In genomic region chr20:64069209-64069613, GRCh38 we compare ENCODE assay signal across 18 cellular contexts. TPM values are rescaled to one million over a fixed set of nuclear protein-coding genes. Genes with fewer than 3 reads are reported as not detected.
DNase-seq lines count a peak whose midpoint lies in the region; ATAC-seq, FAIRE-seq and TF ChIP-seq lines count a peak whose summit lies in the region.
"Had no signal": no experiment of that assay in that cellular context is flagged by ENCODE, and none has a peak within 500 bp of the region (broad histone marks: within the 10 kb centered on the region; RNA-seq: fewer than 3 reads in every experiment).

No MANE protein-coding gene starts in this region.

- H3K27me3 ChIP-seq in BLaER1 treated with 17β-estradiol and CSF1 and Interleukin-3, amounts not matched to agents 10 nM and 100 nM: no peaks in the 10 kb centered on the region
- no peaks in the 10 kb centered on the region for H3K27me3 ChIP-seq in GM12878 (replicated peaks in 1 of 2; ENCODE audit: control insufficient read depth in 2 of 2, insufficient read depth in 2 of 2, low read length in 1 of 2)

- no peak overlapping the region for H3K27ac ChIP-seq in BLaER1 treated with 17β-estradiol and CSF1 and Interleukin-3, amounts not matched to agents 10 nM and 100 nM
- no peak overlapping the region for H3K27ac ChIP-seq in GM12878 (ENCODE audit: control insufficient read depth, insufficient read depth)
- H3K27ac ChIP-seq: HL-60 had no signal

- TF ChIP-seq EP300 in GM12878 (IDR thresholded peaks at IDR 0.05; ENCODE audit: borderline replicate concordance in 1 of 2, control insufficient read depth in 1 of 2, low read depth in 2 of 2, low read length in 2 of 2): no peak

- intact Hi-C loops in GM12878 (cut with micrococcal nuclease; ENCODE audit: unreplicated experiment): no loop called here

- no peak for TF ChIP-seq CTCF in GM12878 (IDR thresholded peaks at IDR 0.05 in 2 of 3, conservative IDR thresholded peaks at IDR 0.05 in 1 of 3; ENCODE audit: control insufficient read depth in 2 of 3, extremely low read depth in 1 of 3, insufficient read depth in 1 of 3, low read depth in 3 of 3, low read length in 3 of 3)

- CTCF ChIA-PET in activated CD4-positive, alpha-beta T cell treated with anti-CD3 and anti-CD28 coated beads, Interleukin-2, amount 10 ng/mL, durations not matched to agents 7 days and 5 days (lab: Charles Lee): interaction anchor here (0.9 to 2.8 kb wide), 7 partner anchors 10 to 88 kb away, joined by 3 to 11 read pairs (median 6); partner anchors contain the start of genes OPRL1, PRPF6 and RGS19
- CTCF ChIA-PET in GM12878 (lab: Yijun Ruan, JAX): interaction anchor here (1.2 to 2.3 kb wide), 5 partner anchors 9 to 30 kb away, joined by 5 to 10 read pairs (median 7); no protein-coding TSS in a partner anchor

- no peak overlapping the region for H2AFZ ChIP-seq in GM12878 (ENCODE audit: control insufficient read depth, low read depth, low read length)

- H3K4me1 Mint-ChIP-seq in activated CD4-positive, alpha-beta T cell treated with anti-CD3 and anti-CD28 coated beads, Interleukin-2, amount 10 ng/mL, durations not matched to agents 7 days and 5 days: peaks cover 61% of the 10 kb centered on the region
- peaks cover 54% of the 10 kb centered on the region for H3K4me1 Mint-ChIP-seq in stimulated activated effector memory CD8-positive, alpha-beta T cell treated with anti-CD3 and anti-CD28 coated beads, Interleukin-12 subunit alpha, Interleukin-12 subunit beta, amount 100 ng/mL, for 72 hours

- TF ChIP-seq RAD21 in GM12878 (IDR thresholded peaks at IDR 0.05; ENCODE audit: insufficient read depth, low read depth, low read length): no peak

- no peaks in the 10 kb centered on the region for H3K27me3 Mint-ChIP-seq in activated CD4-positive, alpha-beta T cell treated with anti-CD3 and anti-CD28 coated beads, Interleukin-2, amount 10 ng/mL, durations not matched to agents 7 days and 5 days
- H3K27me3 Mint-ChIP-seq: CD4-positive, alpha-beta memory T cell had no signal

- peak overlapping the region; percentile 54 for H3K27ac Mint-ChIP-seq in activated CD4-positive, alpha-beta T cell treated with anti-CD3 and anti-CD28 coated beads, Interleukin-2, amount 10 ng/mL, durations not matched to agents 7 days and 5 days
- H3K27ac Mint-ChIP-seq in stimulated activated effector memory CD8-positive, alpha-beta T cell treated with anti-CD3 and anti-CD28 coated beads, Interleukin-12 subunit alpha, Interleukin-12 subunit beta, amount 100 ng/mL, for 72 hours: peak overlapping the region; percentile 79
- H3K27ac Mint-ChIP-seq: CD4-positive, alpha-beta memory T cell had no signal

- no peak for DNase-seq in activated CD4-positive, alpha-beta T cell treated with anti-CD3 and anti-CD28 coated beads, Interleukin-2, amount 10 ng/mL, durations not matched to agents 7 days and 5 days
- no peak for DNase-seq in activated CD4-positive, alpha-beta T cell treated with anti-CD3 and anti-CD28 coated beads, Interleukin-2, amount 50 U/mL, for 4 hours
- no peak for DNase-seq in GM12878 (ENCODE audit: low read depth, low spot score)
- no peak for DNase-seq in stimulated activated effector memory CD8-positive, alpha-beta T cell treated with anti-CD3 and anti-CD28 coated beads, Interleukin-12 subunit alpha, Interleukin-12 subunit beta, amount 100 ng/mL, for 72 hours (ENCODE audit: low spot score in 2 of 2)
- DNase-seq in NCI-H187 treated with DMSO at 0.1 percent for 48 hours (lab: John Stamatoyannopoulos, UW): no peak
- no peak for DNase-seq in activated CD4-positive, CD25-positive, alpha-beta regulatory T cell treated with anti-CD3 and anti-CD28 coated beads, Interleukin-2, amount 50 U/mL, for 72 hours
- DNase-seq: CD4-positive, alpha-beta memory T cell; NCI-H1105; NCI-H2029 treated with DMSO at 0.1 percent for 48 hours; NCI-H446 treated with DMSO at 0.1 percent for 48 hours had no signal

- H3K4me3 ChIP-seq in BLaER1 treated with 17β-estradiol and CSF1 and Interleukin-3, amounts not matched to agents 10 nM and 100 nM: no peak overlapping the region
- no peak overlapping the region for H3K4me3 ChIP-seq in GM12878

- H3K9me3 Mint-ChIP-seq in activated CD4-positive, alpha-beta T cell treated with anti-CD3 and anti-CD28 coated beads, Interleukin-2, amount 10 ng/mL, durations not matched to agents 7 days and 5 days: no peaks in the 10 kb centered on the region
- H3K9me3 Mint-ChIP-seq in stimulated activated effector memory CD8-positive, alpha-beta T cell treated with anti-CD3 and anti-CD28 coated beads, Interleukin-12 subunit alpha, Interleukin-12 subunit beta, amount 100 ng/mL, for 72 hours: no peaks in the 10 kb centered on the region
- H3K9me3 Mint-ChIP-seq: CD4-positive, alpha-beta memory T cell had no signal

- H3K4me2 ChIP-seq in BLaER1 treated with 17β-estradiol and CSF1 and Interleukin-3, amounts not matched to agents 10 nM and 100 nM: peak overlapping the region in 10 of 11 experiments; percentile 35 to 100 (median 99); a peak in 17 of 22 replicates
- no peak overlapping the region for H3K4me2 ChIP-seq in GM12878 (ENCODE audit: control insufficient read depth, insufficient read depth)
- H3K4me2 ChIP-seq: SK-N-SH had no signal

- WGBS in GM12878 (ENCODE audit: insufficient coverage, insufficient replicate concordance, low lambda C conversion rate, missing lambda C conversion rate): 66% methylated on average over 20 of the region's 20 CpGs

- peak; percentile 52; the same call in 1 of the 2 replicates for TF ChIP-seq POLR2A in GM12878 (IDR thresholded peaks at IDR 0.05; ENCODE audit: low read depth, low read length)

- peaks cover 16% of the 10 kb centered on the region for H3K36me3 Mint-ChIP-seq in activated CD4-positive, alpha-beta T cell treated with anti-CD3 and anti-CD28 coated beads, Interleukin-2, amount 10 ng/mL, durations not matched to agents 7 days and 5 days (ENCODE audit: low read depth)
- H3K36me3 Mint-ChIP-seq in stimulated activated effector memory CD8-positive, alpha-beta T cell treated with anti-CD3 and anti-CD28 coated beads, Interleukin-12 subunit alpha, Interleukin-12 subunit beta, amount 100 ng/mL, for 72 hours: peaks cover 78% of the 10 kb centered on the region

- H4K20me1 ChIP-seq in BLaER1 treated with 17β-estradiol and CSF1 and Interleukin-3, amounts not matched to agents 10 nM and 100 nM: peaks cover 30 to 76% (median 49%) of the 10 kb centered on the region in 11 experiments; a peak in 21 of 22 replicates
- no peaks in the 10 kb centered on the region for H4K20me1 ChIP-seq in GM12878 (ENCODE audit: control insufficient read depth, insufficient read depth)

- H3K9ac ChIP-seq in BLaER1 treated with 17β-estradiol and CSF1 and Interleukin-3, amounts not matched to agents 10 nM and 100 nM: peak overlapping the region in 4 of 11 experiments; percentile 16 to 43 (median 36); a peak in 4 of 22 replicates
- no peak overlapping the region for H3K9ac ChIP-seq in GM12878 (ENCODE audit: control insufficient read depth, insufficient read depth, low read length)
- H3K9ac ChIP-seq: SK-N-SH had no signal

- peaks cover 11 to 27% (median 22%) of the 10 kb centered on the region in 11 experiments for H3K36me3 ChIP-seq in BLaER1 treated with 17β-estradiol and CSF1 and Interleukin-3, amounts not matched to agents 10 nM and 100 nM
- H3K36me3 ChIP-seq in GM12878 (ENCODE audit: control insufficient read depth in 2 of 2, insufficient read depth in 2 of 2, low read length in 1 of 2): peaks cover 3 to 14% of the 10 kb centered on the region in 2 experiments; a peak in 3 of 4 replicates

- no peak overlapping the region for H3K4me3 Mint-ChIP-seq in activated CD4-positive, alpha-beta T cell treated with anti-CD3 and anti-CD28 coated beads, Interleukin-2, amount 10 ng/mL, durations not matched to agents 7 days and 5 days
- H3K4me3 Mint-ChIP-seq in stimulated activated effector memory CD8-positive, alpha-beta T cell treated with anti-CD3 and anti-CD28 coated beads, Interleukin-12 subunit alpha, Interleukin-12 subunit beta, amount 100 ng/mL, for 72 hours: no peak overlapping the region
- H3K4me3 Mint-ChIP-seq: CD4-positive, alpha-beta memory T cell had no signal

- H3K4me1 ChIP-seq in BLaER1 treated with 17β-estradiol and CSF1 and Interleukin-3, amounts not matched to agents 10 nM and 100 nM: peaks cover 80 to 100% (median 99%) of the 10 kb centered on the region in 10 experiments
- H3K4me1 ChIP-seq in GM12878 (ENCODE audit: control insufficient read depth, insufficient read depth, low read length): peaks cover 22% of the 10 kb centered on the region

- BruUV-seq in GM12878 (replicated peaks; lab: Mats Ljungman, UMichigan): no TSS peak

- no peaks in the 10 kb centered on the region for H3K9me3 ChIP-seq in BLaER1 treated with 17β-estradiol and CSF1 and Interleukin-3, amounts not matched to agents 10 nM and 100 nM (replicated peaks in 1 of 11)
- H3K9me3 ChIP-seq in GM12878 (replicated peaks; ENCODE audit: control insufficient read depth, insufficient read depth, low read length): no peaks in the 10 kb centered on the region
- H3K9me3 ChIP-seq: SK-N-SH had no signal

- no peak for ATAC-seq in GM12878
- no peak for ATAC-seq in stimulated activated effector memory CD8-positive, alpha-beta T cell treated with anti-CD3 and anti-CD28 coated beads, Interleukin-12 subunit alpha, Interleukin-12 subunit beta, amount 100 ng/mL, for 72 hours

- no peaks in the 10 kb centered on the region for H3K79me2 ChIP-seq in GM12878 (ENCODE audit: control insufficient read depth, insufficient read depth, low read length)

- RAD21 ChIA-PET in GM12878 (lab: Charles Lee; ENCODE audit: unreplicated experiment): no interaction called here

- FAIRE-seq in GM12878 (lab: Jason Lieb, UNC): no peak
- FAIRE-seq: H54 had no signal

- SMC1A ChIA-PET in GM12878 (lab: Charles Lee; ENCODE audit: uncharacterized antibody, unreplicated experiment): no interaction called here

- in situ Hi-C loops in GM12878 (cut with MboI): no loop called here

- POLR2A ChIA-PET in activated CD4-positive, alpha-beta T cell treated with anti-CD3 and anti-CD28 coated beads, Interleukin-2, amount 10 ng/mL, durations not matched to agents 7 days and 5 days (lab: Charles Lee): no interaction called here
- POLR2A ChIA-PET in GM12878 (lab: Charles Lee): no interaction called here

RNA-seq across cellular contexts. Expression of gene TCEA2, which starts 6.2 kb away (rescaled TPM):
- total RNA-seq in activated CD4-positive, alpha-beta T cell treated with anti-CD3 and anti-CD28 coated beads, Interleukin-2, amount 10 ng/mL, durations not matched to agents 7 days and 5 days: 10 to 100 TPM; 47.6 to 57.9 TPM
- total RNA-seq in GM12878 (2013; cell fraction: nucleolus; rRNA removed): 10.1 and 12.7 TPM in 2 replicates
- total RNA-seq in GM12878 (2014; rRNA removed): 13.4 and 17.2 TPM in 2 replicates
- total RNA-seq in GM12878 (2014; rRNA removed; fragmentation: Illumina TruSeq; extraction: Trizol): 8.8 and 9.3 TPM in 2 replicates
- total RNA-seq in GM12878 (2021): 38.0 and 42.5 TPM in 2 replicates
- polyA plus RNA-seq in GM12878 (2011; ENCODE audit: low read depth): 23.0 TPM
- polyA plus RNA-seq in GM12878 (2011; rRNA removed): 11.4 and 13.2 TPM in 2 replicates
- polyA plus RNA-seq in GM12878 (2011; cell fraction: cytosol; rRNA removed): 25.9 and 26.5 TPM in 2 replicates
- 84.3 and 88.7 TPM in 2 replicates for polyA plus RNA-seq in GM12878 (2011; cell fraction: nucleus; rRNA removed)
- polyA plus RNA-seq in GM12878 (2012): 27.4 and 30.3 TPM in 2 replicates
- 2.8 and 10.8 TPM in 2 replicates for polyA plus RNA-seq in GM12878 (2014; fragmentation: Illumina TruSeq; extraction: Trizol)
- 10 to 100 TPM in 1 of 2 experiments, 1 to 10 TPM in 1; 3.4 to 12.3 TPM for polyA plus RNA-seq in GM12878 (2014; fragmentation: Nextera tagmentation; extraction: Ambion mirVana)
- 17.8 and 26.0 TPM in 2 replicates for polyA plus RNA-seq in GM12878 (2014; rRNA removed)
- polyA plus RNA-seq in GM12878 (2016; fragmentation: Nextera tagmentation; extraction: Ambion mirVana): 10 to 100 TPM; 21.2 to 22.0 TPM
- 7.1 and 14.5 TPM in 2 replicates for polyA minus RNA-seq in GM12878 (2011; rRNA and poly(A)+ RNA removed)
- 6.0 and 6.2 TPM in 2 replicates for polyA minus RNA-seq in GM12878 (2011; cell fraction: cytosol; rRNA and poly(A)+ RNA removed)
- 15.2 and 18.4 TPM in 2 replicates for polyA minus RNA-seq in GM12878 (2011; cell fraction: nucleus; rRNA and poly(A)+ RNA removed)

RNA-seq across cellular contexts. Expression of gene RGS19, which starts 10.1 kb away (rescaled TPM):
- 100 to 1,000 TPM; 105 to 107 TPM for total RNA-seq in activated CD4-positive, alpha-beta T cell treated with anti-CD3 and anti-CD28 coated beads, Interleukin-2, amount 10 ng/mL, durations not matched to agents 7 days and 5 days
- 36.2 and 39.2 TPM in 2 replicates for total RNA-seq in GM12878 (2013; cell fraction: nucleolus; rRNA removed)
- total RNA-seq in GM12878 (2014; rRNA removed): 56.0 and 62.4 TPM in 2 replicates
- total RNA-seq in GM12878 (2014; rRNA removed; fragmentation: Illumina TruSeq; extraction: Trizol): 15.2 and 15.3 TPM in 2 replicates
- 47.1 and 51.0 TPM in 2 replicates for total RNA-seq in GM12878 (2021)
- polyA plus RNA-seq in GM12878 (2011; ENCODE audit: low read depth): 7.5 TPM
- 22.6 and 34.7 TPM in 2 replicates for polyA plus RNA-seq in GM12878 (2011; rRNA removed)
- 51.6 and 94.5 TPM in 2 replicates for polyA plus RNA-seq in GM12878 (2011; cell fraction: cytosol; rRNA removed)
- polyA plus RNA-seq in GM12878 (2011; cell fraction: nucleus; rRNA removed): 56.1 and 57.8 TPM in 2 replicates
- polyA plus RNA-seq in GM12878 (2012): 39.7 and 39.8 TPM in 2 replicates
- 4.7 and 9.6 TPM in 2 replicates for polyA plus RNA-seq in GM12878 (2014; fragmentation: Illumina TruSeq; extraction: Trizol)
- polyA plus RNA-seq in GM12878 (2014; fragmentation: Nextera tagmentation; extraction: Ambion mirVana): 1 to 10 TPM in 1 of 2 experiments, under 1 TPM in 1; 0.82 to 3.3 TPM
- 61.4 and 64.3 TPM in 2 replicates for polyA plus RNA-seq in GM12878 (2014; rRNA removed)
- 10 to 100 TPM; 45.0 to 53.5 TPM for polyA plus RNA-seq in GM12878 (2016; fragmentation: Nextera tagmentation; extraction: Ambion mirVana)
- 21.4 and 38.2 TPM in 2 replicates for polyA minus RNA-seq in GM12878 (2011; rRNA and poly(A)+ RNA removed)
- 21.9 and 23.7 TPM in 2 replicates for polyA minus RNA-seq in GM12878 (2011; cell fraction: cytosol; rRNA and poly(A)+ RNA removed)
- 14.7 and 21.8 TPM in 2 replicates for polyA minus RNA-seq in GM12878 (2011; cell fraction: nucleus; rRNA and poly(A)+ RNA removed)

RNA-seq across cellular contexts. Expression of gene OPRL1, which starts 10.7 kb away (rescaled TPM):
- 1 to 10 TPM; 1.6 TPM for total RNA-seq in activated CD4-positive, alpha-beta T cell treated with anti-CD3 and anti-CD28 coated beads, Interleukin-2, amount 10 ng/mL, durations not matched to agents 7 days and 5 days
- total RNA-seq in GM12878 (2013; cell fraction: nucleolus; rRNA removed): 0.69 and 0.71 TPM in 2 replicates
- total RNA-seq in GM12878 (2014; rRNA removed): 0.34 and 0.38 TPM in 2 replicates
- 0.09 and 0.14 TPM in 2 replicates for total RNA-seq in GM12878 (2014; rRNA removed; fragmentation: Illumina TruSeq; extraction: Trizol)
- total RNA-seq in GM12878 (2021): 0.41 and 0.51 TPM in 2 replicates
- polyA plus RNA-seq in GM12878 (2011; ENCODE audit: low read depth): 0.29 TPM
- polyA plus RNA-seq in GM12878 (2011; rRNA removed): 0.14 and 0.38 TPM in 2 replicates
- polyA plus RNA-seq in GM12878 (2011; cell fraction: cytosol; rRNA removed): 0.42 and 0.48 TPM in 2 replicates
- 0.97 and 1.1 TPM in 2 replicates for polyA plus RNA-seq in GM12878 (2011; cell fraction: nucleus; rRNA removed)
- 0.58 and 0.86 TPM in 2 replicates for polyA plus RNA-seq in GM12878 (2012)
- polyA plus RNA-seq in GM12878 (2014; fragmentation: Illumina TruSeq; extraction: Trizol): 0.15 TPM in 1 of 2 replicates, not detected in the other
- under 1 TPM in 1 of 2 experiments, not detected in 1; 0.04 TPM for polyA plus RNA-seq in GM12878 (2014; fragmentation: Nextera tagmentation; extraction: Ambion mirVana)
- 0.27 and 0.36 TPM in 2 replicates for polyA plus RNA-seq in GM12878 (2014; rRNA removed)
- polyA plus RNA-seq in GM12878 (2016; fragmentation: Nextera tagmentation; extraction: Ambion mirVana): under 1 TPM; 0.12 to 0.24 TPM
- 0.37 and 0.88 TPM in 2 replicates for polyA minus RNA-seq in GM12878 (2011; rRNA and poly(A)+ RNA removed)
- 0.31 TPM in 1 of 2 replicates, not detected in the other for polyA minus RNA-seq in GM12878 (2011; cell fraction: cytosol; rRNA and poly(A)+ RNA removed)
- 0.19 and 0.24 TPM in 2 replicates for polyA minus RNA-seq in GM12878 (2011; cell fraction: nucleus; rRNA and poly(A)+ RNA removed)

RNA-seq across cellular contexts. Expression of gene LKAAEAR1, which starts 15.0 kb away (rescaled TPM):
- total RNA-seq in activated CD4-positive, alpha-beta T cell treated with anti-CD3 and anti-CD28 coated beads, Interleukin-2, amount 10 ng/mL, durations not matched to agents 7 days and 5 days: under 1 TPM; 0.44 to 0.89 TPM
- not detected in 2 replicates for total RNA-seq in GM12878 (2013; cell fraction: nucleolus; rRNA removed)
- total RNA-seq in GM12878 (2014; rRNA removed): not detected in 2 replicates
- not detected in 2 replicates for total RNA-seq in GM12878 (2014; rRNA removed; fragmentation: Illumina TruSeq; extraction: Trizol)
- total RNA-seq in GM12878 (2021): not detected in 2 replicates
- polyA plus RNA-seq in GM12878 (2011; ENCODE audit: low read depth): not detected
- polyA plus RNA-seq in GM12878 (2011; rRNA removed): not detected in 2 replicates
- not detected in 2 replicates for polyA plus RNA-seq in GM12878 (2011; cell fraction: cytosol; rRNA removed)
- not detected in 2 replicates for polyA plus RNA-seq in GM12878 (2011; cell fraction: nucleus; rRNA removed)
- not detected in 2 replicates for polyA plus RNA-seq in GM12878 (2012)
- polyA plus RNA-seq in GM12878 (2014; fragmentation: Illumina TruSeq; extraction: Trizol): not detected in 2 replicates
- polyA plus RNA-seq in GM12878 (2014; fragmentation: Nextera tagmentation; extraction: Ambion mirVana): not detected
- polyA plus RNA-seq in GM12878 (2014; rRNA removed): not detected in 2 replicates
- not detected for polyA plus RNA-seq in GM12878 (2016; fragmentation: Nextera tagmentation; extraction: Ambion mirVana)
- not detected in 2 replicates for polyA minus RNA-seq in GM12878 (2011; rRNA and poly(A)+ RNA removed)
- not detected in 2 replicates for polyA minus RNA-seq in GM12878 (2011; cell fraction: cytosol; rRNA and poly(A)+ RNA removed)
- polyA minus RNA-seq in GM12878 (2011; cell fraction: nucleus; rRNA and poly(A)+ RNA removed): not detected in 2 replicates
- total RNA-seq: A172, Daoy, G401, M059J had no signal

RNA-seq across cellular contexts. Expression of gene SOX18, which starts 19.8 kb away (rescaled TPM):
- total RNA-seq in activated CD4-positive, alpha-beta T cell treated with anti-CD3 and anti-CD28 coated beads, Interleukin-2, amount 10 ng/mL, durations not matched to agents 7 days and 5 days: under 1 TPM; 0.10 to 0.15 TPM
- total RNA-seq in GM12878 (2013; cell fraction: nucleolus; rRNA removed): 25.0 and 25.2 TPM in 2 replicates
- total RNA-seq in GM12878 (2014; rRNA removed) (0.16 and 0.28 TPM in 2 replicates), GM12878 (2014; rRNA removed; fragmentation: Illumina TruSeq; extraction: Trizol) (0.09 TPM in 2 replicates), GM12878 (2021) (5.6 TPM in 2 replicates)
- 0.13 TPM for polyA plus RNA-seq in GM12878 (2011; ENCODE audit: low read depth)
- polyA plus RNA-seq in GM12878 (2011; rRNA removed) (0.24 and 0.53 TPM in 2 replicates), GM12878 (2014; fragmentation: Illumina TruSeq; extraction: Trizol) (not detected in 2 replicates), GM12878 (2014; fragmentation: Nextera tagmentation; extraction: Ambion mirVana) (under 1 TPM; 0.05 TPM), GM12878 (2014; rRNA removed) (2.1 and 2.2 TPM in 2 replicates), GM12878 (2016; fragmentation: Nextera tagmentation; extraction: Ambion mirVana) (not detected)
- polyA plus RNA-seq in GM12878 (2011; cell fraction: cytosol; rRNA removed): 1.7 and 2.7 TPM in 2 replicates
- 6.0 and 7.2 TPM in 2 replicates for polyA plus RNA-seq in GM12878 (2011; cell fraction: nucleus; rRNA removed)
- polyA plus RNA-seq in GM12878 (2012): 1.3 and 2.5 TPM in 2 replicates
- 0.37 and 0.46 TPM in 2 replicates for polyA minus RNA-seq in GM12878 (2011; rRNA and poly(A)+ RNA removed)
- 5.1 and 8.3 TPM in 2 replicates for polyA minus RNA-seq in GM12878 (2011; cell fraction: cytosol; rRNA and poly(A)+ RNA removed)
- 1.6 and 3.3 TPM in 2 replicates for polyA minus RNA-seq in GM12878 (2011; cell fraction: nucleus; rRNA and poly(A)+ RNA removed)
- total RNA-seq: CD4-positive, alpha-beta memory T cell; Daoy; M059J had no signal
- polyA plus RNA-seq: CD4-positive, alpha-beta memory T cell; SK-N-SH had no signal
